In genomic region chr3:40920041-40920440, GRCh38 we compare ENCODE assay signal across 11 cellular contexts.
A peak's percentile ranks its signal among the peaks of the same experiment; 100 is the strongest.
DNase-seq lines count a peak whose midpoint lies in the region; ATAC-seq lines count a peak whose summit lies in the region.
"Had no signal": no experiment of that assay in that cellular context is flagged by ENCODE, and none has a peak within 500 bp of the region (broad histone marks: within the 10 kb centered on the region; RNA-seq: fewer than 3 reads in every experiment).

No MANE protein-coding gene starts in this region.

- H3K9me3 Mint-ChIP-seq in stimulated activated naive CD8-positive, alpha-beta T cell treated with anti-CD3 and anti-CD28 coated beads, Interleukin-15, amount 100 ng/mL, for 72 hours = peaks cover 0 to 7% of the 10 kb centered on the region in 2 donors

- DNase-seq in EL = peak; percentile 23
- DNase-seq in HPDE6-E6E7 (ENCODE audit: extremely low spot score) = peak; percentile 7
- peak; percentile 88 for DNase-seq in astrocyte of the hippocampus (ENCODE audit: low read depth, low spot score)
- peak; percentile 63 for DNase-seq in iris pigment epithelial cell (ENCODE audit: low read depth)
- no peak for DNase-seq in AG08396 (ENCODE audit: low spot score)
- DNase-seq in stimulated activated CD4-positive, alpha-beta T cell treated with anti-CD3 and anti-CD28 coated beads, Interleukin-15, amount 100 ng/mL, for 24 hours = no peak
- DNase-seq in stimulated activated naive CD8-positive, alpha-beta T cell treated with anti-CD3 and anti-CD28 coated beads, Interleukin-15, amount 100 ng/mL, for 72 hours = no peak
- DNase-seq: left colon, NCI-H2081 had no signal

- H3K4me1 Mint-ChIP-seq in stimulated activated naive CD8-positive, alpha-beta T cell treated with anti-CD3 and anti-CD28 coated beads, Interleukin-15, amount 100 ng/mL, for 72 hours = no peaks in the 10 kb centered on the region

- H3K4me3 Mint-ChIP-seq in stimulated activated naive CD8-positive, alpha-beta T cell treated with anti-CD3 and anti-CD28 coated beads, Interleukin-15, amount 100 ng/mL, for 72 hours = no peak overlapping the region
- H3K4me3 Mint-ChIP-seq: IgD-negative memory B cell had no signal

- H3K27me3 Mint-ChIP-seq in stimulated activated naive CD8-positive, alpha-beta T cell treated with anti-CD3 and anti-CD28 coated beads, Interleukin-15, amount 100 ng/mL, for 72 hours = peaks cover 8% of the 10 kb centered on the region
- H3K27me3 Mint-ChIP-seq: IgD-negative memory B cell had no signal

- no peak overlapping the region for H3K27ac Mint-ChIP-seq in stimulated activated naive CD8-positive, alpha-beta T cell treated with anti-CD3 and anti-CD28 coated beads, Interleukin-15, amount 100 ng/mL, for 72 hours
- H3K27ac Mint-ChIP-seq: IgD-negative memory B cell had no signal

- no peak for ATAC-seq in GM18861 (IDR thresholded peaks at IDR 0.05; ENCODE audit: unreplicated experiment)
- ATAC-seq in stimulated activated naive CD8-positive, alpha-beta T cell treated with anti-CD3 and anti-CD28 coated beads, Interleukin-15, amount 100 ng/mL, for 72 hours = no peak
- ATAC-seq: left colon had no signal

Comparison
In these comparisons a context has a peak if more than half of its experiments do, and no peak if none do; other contexts are left out.
1. DNase-seq: peak in EL (single experiment), HPDE6-E6E7 (single experiment), astrocyte of the hippocampus (single experiment) and iris pigment epithelial cell (single experiment); none in AG08396 (single experiment), stimulated activated CD4-positive, alpha-beta T cell treated with anti-CD3 and anti-CD28 coated beads, Interleukin-15, amount 100 ng/mL, for 24 hours (single experiment) and stimulated activated naive CD8-positive, alpha-beta T cell treated with anti-CD3 and anti-CD28 coated beads, Interleukin-15, amount 100 ng/mL, for 72 hours (0 of 2).